ENCODE assay signal across 5 cellular contexts in genomic region chr20:1041845-1042390, GRCh38. TPM values are rescaled to one million over a fixed set of nuclear protein-coding genes. Genes with fewer than 3 reads are reported as not detected.
"Had no signal": no experiment of that assay in that cellular context is flagged by ENCODE, and none has a peak within 500 bp of the region (broad histone marks: within the 10 kb centered on the region; RNA-seq: fewer than 3 reads in every experiment).

No MANE protein-coding gene starts in this region.

- DNase-seq: H9, HCEC 1CT, HFFc6, IMR-90 had no signal

RNA-seq across cellular contexts. Expression of gene RSPO4, which starts 39.8 kb away (rescaled TPM):
- total RNA-seq: HFFc6, IMR-90, K562 had no signal
